ENCODE assay signal across 30 cellular contexts in genomic region chr5:33650911-33651310, GRCh38.
DNase-seq lines count a peak whose midpoint lies in the region; ATAC-seq and TF ChIP-seq lines count a peak whose summit lies in the region.
"Had no signal": no experiment of that assay in that cellular context is flagged by ENCODE, and none has a peak within 500 bp of the region (broad histone marks: within the 10 kb centered on the region; RNA-seq: fewer than 3 reads in every experiment).

No MANE protein-coding gene starts in this region.

- CTCF ChIA-PET in activated CD4-positive, alpha-beta T cell treated with anti-CD3 and anti-CD28 coated beads, Interleukin-2, amount 10 ng/mL, durations not matched to agents 7 days and 5 days (lab: Charles Lee), result interaction anchor here (1.0 kb wide), 1 partner anchor 14 kb away, joined by 3 read pairs; no protein-coding TSS in a partner anchor

- POLR2A ChIA-PET in activated CD4-positive, alpha-beta T cell treated with anti-CD3 and anti-CD28 coated beads, Interleukin-2, amount 10 ng/mL, durations not matched to agents 7 days and 5 days (lab: Charles Lee), result no interaction called here

- peak overlapping the region; percentile 92 for H3K27ac Mint-ChIP-seq in type B pancreatic cell
- H3K27ac Mint-ChIP-seq in activated CD4-positive, alpha-beta T cell treated with anti-CD3 and anti-CD28 coated beads, Interleukin-2, amount 10 ng/mL, durations not matched to agents 7 days and 5 days, result no peak overlapping the region
- H3K27ac Mint-ChIP-seq: activated CD8-positive, alpha-beta T cell treated with anti-CD3 and anti-CD28 coated beads, Interleukin-2, amount 10 ng/mL, durations not matched to agents 7 days and 5 days; activated naive CD8-positive, alpha-beta T cell; CD14-positive monocyte; effector memory CD8-positive, alpha-beta T cell; immature natural killer cell; mesothelial cell of epicardium; naive thymus-derived CD8-positive, alpha-beta T cell; stimulated activated naive B cell treated with anti-CD40 and anti-IgM and Interleukin-4, amounts not matched to agents 10 μg/mL and 1 μg/mL and 100 μg/mL, for 72 hours had no signal

- no peaks in the 10 kb centered on the region for H3K9me3 Mint-ChIP-seq in type B pancreatic cell
- no peaks in the 10 kb centered on the region for H3K9me3 Mint-ChIP-seq in activated CD4-positive, alpha-beta T cell treated with anti-CD3 and anti-CD28 coated beads, Interleukin-2, amount 10 ng/mL, durations not matched to agents 7 days and 5 days
- H3K9me3 Mint-ChIP-seq: effector memory CD8-positive, alpha-beta T cell had no signal

- ATAC-seq in omental fat pad (ENCODE audit: low FRiP score) (no peak), HG03521 (IDR thresholded peaks at IDR 0.05; ENCODE audit: unreplicated experiment) (no peak)
- ATAC-seq: activated CD8-positive, alpha-beta T cell treated with anti-CD3 and anti-CD28 coated beads, Interleukin-2, amount 10 ng/mL, durations not matched to agents 7 days and 5 days; body of pancreas; effector memory CD8-positive, alpha-beta T cell; gastroesophageal sphincter; HCT116; naive thymus-derived CD8-positive, alpha-beta T cell; right cardiac atrium; stimulated activated naive B cell treated with anti-CD40 and anti-IgM and Interleukin-4, amounts not matched to agents 10 μg/mL and 1 μg/mL and 100 μg/mL, for 72 hours had no signal

- H3K4me3 Mint-ChIP-seq in type B pancreatic cell, result peak overlapping the region; percentile 68
- H3K4me3 Mint-ChIP-seq in activated CD4-positive, alpha-beta T cell treated with anti-CD3 and anti-CD28 coated beads, Interleukin-2, amount 10 ng/mL, durations not matched to agents 7 days and 5 days, result no peak overlapping the region
- H3K4me3 Mint-ChIP-seq: activated CD8-positive, alpha-beta T cell treated with anti-CD3 and anti-CD28 coated beads, Interleukin-2, amount 10 ng/mL, durations not matched to agents 7 days and 5 days; activated naive CD8-positive, alpha-beta T cell; CD14-positive monocyte; effector memory CD8-positive, alpha-beta T cell; immature natural killer cell; mesothelial cell of epicardium; naive thymus-derived CD8-positive, alpha-beta T cell; stimulated activated naive B cell treated with anti-CD40 and anti-IgM and Interleukin-4, amounts not matched to agents 10 μg/mL and 1 μg/mL and 100 μg/mL, for 72 hours had no signal

- DNase-seq in Jurkat, Clone E6-1 (ENCODE audit: low read depth, low spot score), result peak; percentile 9
- DNase-seq in astrocyte of the cerebellum (ENCODE audit: low read depth) (peak; percentile 19), iris pigment epithelial cell (ENCODE audit: low read depth) (peak; percentile 71), type B pancreatic cell (ENCODE audit: extremely low spot score, unreplicated experiment) (no peak), omental fat pad (ENCODE audit: low spot score) (no peak)
- DNase-seq in activated CD4-positive, alpha-beta T cell treated with anti-CD3 and anti-CD28 coated beads, Interleukin-2, amount 10 ng/mL, durations not matched to agents 7 days and 5 days, result no peak
- DNase-seq: activated CD8-positive, alpha-beta T cell treated with anti-CD3 and anti-CD28 coated beads, Interleukin-2, amount 10 ng/mL, durations not matched to agents 7 days and 5 days; body of pancreas; DMS79 treated with DMSO at 0.1 percent for 48 hours; effector memory CD8-positive, alpha-beta T cell; hippocampal formation; immature natural killer cell; left ventricle myocardium inferior; naive thymus-derived CD8-positive, alpha-beta T cell; NCI-H1048; NCI-H1694 treated with DMSO at 0.1 percent for 48 hours; NCI-H510A; OCI-M1; ovary; right cardiac atrium; SHP77; stimulated activated CD4-positive, alpha-beta T cell treated with anti-CD3 and anti-CD28 coated beads, Interleukin-12 subunit alpha, Interleukin-12 subunit beta, amount 100 ng/mL, for 4 hours; stimulated activated CD4-positive, alpha-beta T cell treated with anti-CD3 and anti-CD28 coated beads, Interleukin-4, amount 100 ng/mL, for 24 hours; stimulated activated naive B cell treated with anti-CD40 and anti-IgM and Interleukin-4, amounts not matched to agents 10 μg/mL and 1 μg/mL and 100 μg/mL, for 72 hours had no signal

- H3K4me1 Mint-ChIP-seq in type B pancreatic cell (ENCODE audit: unreplicated experiment), result peaks cover 22% of the 10 kb centered on the region
- H3K4me1 Mint-ChIP-seq in activated CD4-positive, alpha-beta T cell treated with anti-CD3 and anti-CD28 coated beads, Interleukin-2, amount 10 ng/mL, durations not matched to agents 7 days and 5 days, result no peaks in the 10 kb centered on the region
- H3K4me1 Mint-ChIP-seq: CD14-positive monocyte; immature natural killer cell; naive thymus-derived CD8-positive, alpha-beta T cell; stimulated activated naive B cell treated with anti-CD40 and anti-IgM and Interleukin-4, amounts not matched to agents 10 μg/mL and 1 μg/mL and 100 μg/mL, for 72 hours had no signal

- H3K36me3 Mint-ChIP-seq in type B pancreatic cell, result peaks cover 24% of the 10 kb centered on the region
- no peaks in the 10 kb centered on the region for H3K36me3 Mint-ChIP-seq in activated CD4-positive, alpha-beta T cell treated with anti-CD3 and anti-CD28 coated beads, Interleukin-2, amount 10 ng/mL, durations not matched to agents 7 days and 5 days (ENCODE audit: low read depth)
- H3K36me3 Mint-ChIP-seq: activated naive CD8-positive, alpha-beta T cell; CD14-positive monocyte; immature natural killer cell; mesothelial cell of epicardium; naive thymus-derived CD8-positive, alpha-beta T cell; stimulated activated naive B cell treated with anti-CD40 and anti-IgM and Interleukin-4, amounts not matched to agents 10 μg/mL and 1 μg/mL and 100 μg/mL, for 72 hours had no signal

- in situ Hi-C loops in astrocyte of the cerebellum (cut with HindIII; ENCODE audit: low sequenced_read_pairs), result no loop called here

- no peaks in the 10 kb centered on the region for H3K27me3 Mint-ChIP-seq in type B pancreatic cell
- H3K27me3 Mint-ChIP-seq in activated CD4-positive, alpha-beta T cell treated with anti-CD3 and anti-CD28 coated beads, Interleukin-2, amount 10 ng/mL, durations not matched to agents 7 days and 5 days, result peaks cover 4% of the 10 kb centered on the region
- H3K27me3 Mint-ChIP-seq: activated naive CD8-positive, alpha-beta T cell; effector memory CD8-positive, alpha-beta T cell had no signal

- TF ChIP-seq CTCF in astrocyte of the cerebellum (IDR thresholded peaks at IDR 0.05; ENCODE audit: low read depth, low read length, missing control alignments), result no peak
- no peak for TF ChIP-seq CTCF in type B pancreatic cell (conservative IDR thresholded peaks at IDR 0.05)
- TF ChIP-seq CTCF in omental fat pad (IDR thresholded peaks at IDR 0.05), result no peak

- no peak overlapping the region for H3K4me3 ChIP-seq in Jurkat, Clone E6-1 (ENCODE audit: low read length)
- H3K4me3 ChIP-seq in astrocyte of the cerebellum (ENCODE audit: low read depth, low read length), result no peak overlapping the region
- H3K4me3 ChIP-seq: body of pancreas, gastroesophageal sphincter, left ventricle myocardium inferior, ovary had no signal

Comparison
In these comparisons a context has a peak if more than half of its experiments do, and no peak if none do; other contexts are left out.
1. DNase-seq: peak in Jurkat, Clone E6-1 (single experiment), astrocyte of the cerebellum (single experiment) and iris pigment epithelial cell (single experiment); none in type B pancreatic cell (single experiment), activated CD4-positive, alpha-beta T cell treated with anti-CD3 and anti-CD28 coated beads, Interleukin-2, amount 10 ng/mL, durations not matched to agents 7 days and 5 days (single experiment) and omental fat pad (single experiment).